In the genomic region with DNA sequence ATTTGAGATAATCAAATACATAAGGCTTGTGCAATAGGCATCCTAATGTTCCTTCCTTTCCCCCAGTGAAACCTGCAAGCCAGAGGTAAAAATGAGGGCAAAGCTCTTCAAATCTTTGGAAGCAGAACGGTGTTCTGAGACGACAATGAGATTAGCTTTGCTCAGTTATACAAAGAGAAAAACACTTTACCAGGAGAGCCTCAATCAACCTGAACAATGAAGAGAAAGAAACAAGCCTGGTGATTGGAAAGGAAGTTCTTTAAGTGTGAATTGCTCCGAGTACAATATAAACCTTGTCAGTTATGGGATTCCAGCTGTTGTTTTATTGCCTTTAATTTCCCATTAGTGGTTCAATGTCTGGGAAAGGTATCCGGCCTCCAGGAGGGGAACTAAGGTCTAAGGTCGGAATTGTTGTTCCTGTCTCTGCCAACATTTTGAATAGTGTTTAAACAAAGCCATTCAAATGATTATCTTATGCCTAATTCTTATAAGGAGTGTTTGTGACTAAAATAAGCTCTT, we compare ENCODE assay signal across 25 cellular contexts.
A peak's percentile ranks its signal among the peaks of the same experiment; 100 is the strongest.
DNase-seq lines count a peak whose midpoint lies in the region; TF ChIP-seq lines count a peak whose summit lies in the region.
"Had no signal": no experiment of that assay in that cellular context is flagged by ENCODE, and none has a peak within 500 bp of the region (broad histone marks: within the 10 kb centered on the region; RNA-seq: fewer than 3 reads in every experiment).

No MANE protein-coding gene starts in this region.

- peaks cover 14% of the 10 kb centered on the region for H3K9me3 Mint-ChIP-seq in nephron progenitor cell
- peaks cover 6% of the 10 kb centered on the region for H3K9me3 Mint-ChIP-seq in type B pancreatic cell
- H3K9me3 Mint-ChIP-seq: activated naive CD8-positive, alpha-beta T cell treated with anti-CD3 and anti-CD28 coated beads, Interleukin-2, amount 50 U/mL, for 24 hours had no signal

- H3K36me3 ChIP-seq in Peyer's patch = no peaks in the 10 kb centered on the region
- no peaks in the 10 kb centered on the region for H3K36me3 ChIP-seq in testis (ENCODE audit: low read depth, missing control alignments)
- H3K36me3 ChIP-seq: sigmoid colon, SJSA1 had no signal

- intact Hi-C loops in testis (cut with DNase I; ENCODE audit: low total_unique reads) = no loop called here

- H3K9me3 ChIP-seq in Peyer's patch (no peaks in the 10 kb centered on the region), testis (no peaks in the 10 kb centered on the region)
- H3K9me3 ChIP-seq: sigmoid colon, SJSA1 had no signal

- no peak overlapping the region for H3K4me3 Mint-ChIP-seq in nephron progenitor cell
- H3K4me3 Mint-ChIP-seq in type B pancreatic cell = no peak overlapping the region
- H3K4me3 Mint-ChIP-seq: activated naive CD8-positive, alpha-beta T cell treated with anti-CD3 and anti-CD28 coated beads, Interleukin-2, amount 50 U/mL, for 24 hours; brain; endodermal cell; natural killer cell; stimulated activated memory B cell treated with anti-CD40 and anti-IgM and Interleukin-4, amounts not matched to agents 10 μg/mL and 1 μg/mL and 100 μg/mL, for 72 hours had no signal

- 46 to 52% methylated on average over 5 of the region's 5 CpGs for WGBS in testis, 2 donors

- H3K27me3 Mint-ChIP-seq in nephron progenitor cell (ENCODE audit: low read depth, poor library complexity) = no peaks in the 10 kb centered on the region
- no peaks in the 10 kb centered on the region for H3K27me3 Mint-ChIP-seq in type B pancreatic cell
- H3K27me3 Mint-ChIP-seq: brain had no signal

- H3K36me3 Mint-ChIP-seq in nephron progenitor cell (ENCODE audit: low read depth) (peaks cover 13% of the 10 kb centered on the region), type B pancreatic cell (no peaks in the 10 kb centered on the region)
- H3K36me3 Mint-ChIP-seq: brain; natural killer cell; stimulated activated memory B cell treated with anti-CD40 and anti-IgM and Interleukin-4, amounts not matched to agents 10 μg/mL and 1 μg/mL and 100 μg/mL, for 72 hours had no signal

- no peak for TF ChIP-seq CTCF in nephron progenitor cell (IDR thresholded peaks at IDR 0.05)
- TF ChIP-seq CTCF in Peyer's patch (IDR thresholded peaks at IDR 0.05) = no peak
- TF ChIP-seq CTCF in testis (IDR thresholded peaks at IDR 0.05) = no peak
- no peak for TF ChIP-seq CTCF in type B pancreatic cell (conservative IDR thresholded peaks at IDR 0.05)

- TF ChIP-seq POLR2A in Peyer's patch (IDR thresholded peaks at IDR 0.05) (no peak), testis (IDR thresholded peaks at IDR 0.05) (no peak)

- H3K4me3 ChIP-seq in Peyer's patch (no peak overlapping the region), testis (no peak overlapping the region)
- H3K4me3 ChIP-seq: PC-9, sigmoid colon, SJSA1 had no signal

- H3K27ac Mint-ChIP-seq in nephron progenitor cell (peak overlapping the region; percentile 58), type B pancreatic cell (no peak overlapping the region)
- H3K27ac Mint-ChIP-seq: activated naive CD8-positive, alpha-beta T cell treated with anti-CD3 and anti-CD28 coated beads, Interleukin-2, amount 50 U/mL, for 24 hours; brain; endodermal cell; natural killer cell; stimulated activated memory B cell treated with anti-CD40 and anti-IgM and Interleukin-4, amounts not matched to agents 10 μg/mL and 1 μg/mL and 100 μg/mL, for 72 hours had no signal

- H3K4me1 Mint-ChIP-seq in nephron progenitor cell = peaks cover 7% of the 10 kb centered on the region
- H3K4me1 Mint-ChIP-seq in type B pancreatic cell (ENCODE audit: unreplicated experiment) = no peaks in the 10 kb centered on the region
- H3K4me1 Mint-ChIP-seq: activated naive CD8-positive, alpha-beta T cell treated with anti-CD3 and anti-CD28 coated beads, Interleukin-2, amount 50 U/mL, for 24 hours; brain; natural killer cell; stimulated activated memory B cell treated with anti-CD40 and anti-IgM and Interleukin-4, amounts not matched to agents 10 μg/mL and 1 μg/mL and 100 μg/mL, for 72 hours had no signal

- H3K4me1 ChIP-seq in Peyer's patch (no peaks in the 10 kb centered on the region), testis (no peaks in the 10 kb centered on the region)
- H3K4me1 ChIP-seq: sigmoid colon, SJSA1 had no signal

- H3K27me3 ChIP-seq in Peyer's patch (no peaks in the 10 kb centered on the region), testis (no peaks in the 10 kb centered on the region)
- H3K27me3 ChIP-seq: sigmoid colon, SJSA1 had no signal

- H3K27ac ChIP-seq in Peyer's patch (no peak overlapping the region), testis (no peak overlapping the region)
- H3K27ac ChIP-seq: PC-9, sigmoid colon, SJSA1 had no signal

- peak; percentile 84 for DNase-seq in DMS79 treated with DMSO at 0.1 percent for 48 hours (lab: John Stamatoyannopoulos, UW)
- peak; percentile 58 for DNase-seq in NCI-H1436 (lab: John Stamatoyannopoulos, UW)
- DNase-seq in NCI-H345 treated with DMSO at 0.1 percent for 48 hours (lab: John Stamatoyannopoulos, UW; ENCODE audit: unreplicated experiment) = peak; percentile 86
- DNase-seq in nephron progenitor cell = no peak
- no peak for DNase-seq in Peyer's patch
- DNase-seq in testis = no peak
- no peak for DNase-seq in type B pancreatic cell (ENCODE audit: extremely low spot score, unreplicated experiment)
- no peak for DNase-seq in occipital lobe (lab: John Stamatoyannopoulos, UW)
- DNase-seq: activated CD8-positive, alpha-beta memory T cell treated with anti-CD3 and anti-CD28 coated beads, Interleukin-2, amount 50 U/mL, for 4 hours; activated effector memory CD4-positive, alpha-beta T cell treated with Interleukin-2 at 50 U/mL for 16 hours; activated naive CD8-positive, alpha-beta T cell treated with anti-CD3 and anti-CD28 coated beads, Interleukin-2, amount 50 U/mL, for 24 hours; DMS53; endodermal cell; Kasumi-1; kidney; mesenchymal stem cell; natural killer cell; NCI-H1694; PC-9; posterior cingulate gyrus; sigmoid colon; T-helper 2 cell had no signal

Comparison
In these comparisons a context has a peak if more than half of its experiments do, and no peak if none do; other contexts are left out.
1. DNase-seq: peak in DMS79 treated with DMSO at 0.1 percent for 48 hours (single experiment), NCI-H1436 (single experiment) and NCI-H345 treated with DMSO at 0.1 percent for 48 hours (single experiment); none in nephron progenitor cell (single experiment), Peyer's patch (0 of 3), testis (single experiment), type B pancreatic cell (single experiment) and occipital lobe (single experiment).